1 cellular context compared by ENCODE assay signal in genomic region chr14:41604793-41605534, GRCh38.
TF ChIP-seq lines count a peak whose summit lies in the region.

No MANE protein-coding gene starts in this region.

TF ChIP-seq in HepG2, 621 proteins besides CTCF, POLR2A, EP300 and RAD21 (continued from another document and continues in another):
- TF ChIP-seq PRDM10 (CRISPR knock-in tag; IDR thresholded peaks at IDR 0.05; ENCODE audit: low read depth), result peak; percentile 75; the same call in 1 of the 2 replicates
- no peak for TF ChIP-seq FOXC1 (CRISPR knock-in tag; IDR thresholded peaks at IDR 0.05; ENCODE audit: borderline replicate concordance)
- TF ChIP-seq XRCC5 (optimal IDR thresholded peaks at IDR 0.05; ENCODE audit: low read length), result peak; percentile 65
- no peak for TF ChIP-seq ZSCAN12 (CRISPR knock-in tag; IDR thresholded peaks at IDR 0.05)
- TF ChIP-seq IKZF4 (CRISPR knock-in tag; IDR thresholded peaks at IDR 0.05; ENCODE audit: borderline replicate concordance, low read depth, not compliant biosample characterization), result no peak
- TF ChIP-seq ZNF761 (CRISPR knock-in tag; conservative IDR thresholded peaks at IDR 0.05), result no peak
- no peak for TF ChIP-seq NPAS2 (CRISPR knock-in tag; IDR thresholded peaks at IDR 0.05; ENCODE audit: borderline replicate concordance)
- no peak for TF ChIP-seq FOSL2 (CRISPR knock-in tag; IDR thresholded peaks at IDR 0.05)
- no peak for TF ChIP-seq ZFP37 (CRISPR knock-in tag; IDR thresholded peaks at IDR 0.05; ENCODE audit: borderline replicate concordance)
- TF ChIP-seq BRF2 (CRISPR knock-in tag; IDR thresholded peaks at IDR 0.05), result no peak
- TF ChIP-seq TFAP4 (IDR thresholded peaks at IDR 0.05; ENCODE audit: borderline replicate concordance, low read depth), result 0 out of 2 replicates have a peak, but pooled peaks have one; percentile 11
- no peak for TF ChIP-seq ZNF781 (CRISPR knock-in tag; IDR thresholded peaks at IDR 0.05; ENCODE audit: borderline replicate concordance, not compliant biosample characterization)
- no peak for TF ChIP-seq ATM (IDR thresholded peaks at IDR 0.05; ENCODE audit: borderline replicate concordance)
- TF ChIP-seq ZNF891 (CRISPR knock-in tag; IDR thresholded peaks at IDR 0.05), result 0 out of 2 replicates have a peak, but pooled peaks have one; percentile 5
- TF ChIP-seq ZNF800 (CRISPR knock-in tag; IDR thresholded peaks at IDR 0.05), result peak; percentile 59; the same call in 1 of the 2 replicates
- no peak for TF ChIP-seq ZNF30 (CRISPR knock-in tag; IDR thresholded peaks at IDR 0.05)
- TF ChIP-seq SMAD3 (CRISPR knock-in tag; IDR thresholded peaks at IDR 0.05), result no peak
- TF ChIP-seq JUNB (CRISPR knock-in tag; IDR thresholded peaks at IDR 0.05; ENCODE audit: borderline replicate concordance), result no peak
- TF ChIP-seq ZNF558 (CRISPR knock-in tag; IDR thresholded peaks at IDR 0.05; ENCODE audit: borderline replicate concordance), result 0 out of 2 replicates have a peak, but pooled peaks have one; percentile 40
- 0 out of 2 replicates have a peak, but pooled peaks have one; percentile 73 for TF ChIP-seq ZNF768 (CRISPR knock-in tag; IDR thresholded peaks at IDR 0.05)
- no peak for TF ChIP-seq ZFP1 (CRISPR knock-in tag; IDR thresholded peaks at IDR 0.05)
- no peak for TF ChIP-seq BHLHE40 (IDR thresholded peaks at IDR 0.05; ENCODE audit: low read length)
- no peak for TF ChIP-seq SRSF4 (IDR thresholded peaks at IDR 0.05; ENCODE audit: low read depth, low read length, poor library complexity, severe bottlenecking)
- TF ChIP-seq ZNF253 (CRISPR knock-in tag; IDR thresholded peaks at IDR 0.05; ENCODE audit: borderline replicate concordance), result no peak
- TF ChIP-seq HOXA7 (CRISPR knock-in tag; IDR thresholded peaks at IDR 0.05), result no peak
- TF ChIP-seq PRDM15 (CRISPR knock-in tag; IDR thresholded peaks at IDR 0.05), result peak; percentile 96
- no peak for TF ChIP-seq ATRX (CRISPR knock-in tag; IDR thresholded peaks at IDR 0.05; ENCODE audit: borderline replicate concordance)
- 0 out of 2 replicates have a peak, but pooled peaks have one; percentile 23 for TF ChIP-seq PHF20 (CRISPR knock-in tag; IDR thresholded peaks at IDR 0.05)
- TF ChIP-seq ZNF354B (CRISPR knock-in tag; IDR thresholded peaks at IDR 0.05), result no peak
- no peak for TF ChIP-seq ZNF318 (CRISPR knock-in tag; IDR thresholded peaks at IDR 0.05)
- TF ChIP-seq ZNF574 (CRISPR knock-in tag; IDR thresholded peaks at IDR 0.05), result peak; percentile 48; the same call in 1 of the 2 replicates
- no peak for TF ChIP-seq MBNL3 (CRISPR knock-in tag; conservative IDR thresholded peaks at IDR 0.05)
- TF ChIP-seq NRL (CRISPR knock-in tag; IDR thresholded peaks at IDR 0.05; ENCODE audit: borderline replicate concordance), result peak; percentile 54; the same call in 1 of the 2 replicates
- no peak for TF ChIP-seq KDM6A (CRISPR knock-in tag; IDR thresholded peaks at IDR 0.05; ENCODE audit: low read depth)
- 0 out of 2 replicates have a peak, but pooled peaks have one; percentile 16 for TF ChIP-seq ZNF605 (CRISPR knock-in tag; IDR thresholded peaks at IDR 0.05)
- no peak for TF ChIP-seq PHF5A (CRISPR knock-in tag; IDR thresholded peaks at IDR 0.05; ENCODE audit: low read depth, unreplicated experiment)
